ENCODE assay signal across 27 cellular contexts in the genomic region with DNA sequence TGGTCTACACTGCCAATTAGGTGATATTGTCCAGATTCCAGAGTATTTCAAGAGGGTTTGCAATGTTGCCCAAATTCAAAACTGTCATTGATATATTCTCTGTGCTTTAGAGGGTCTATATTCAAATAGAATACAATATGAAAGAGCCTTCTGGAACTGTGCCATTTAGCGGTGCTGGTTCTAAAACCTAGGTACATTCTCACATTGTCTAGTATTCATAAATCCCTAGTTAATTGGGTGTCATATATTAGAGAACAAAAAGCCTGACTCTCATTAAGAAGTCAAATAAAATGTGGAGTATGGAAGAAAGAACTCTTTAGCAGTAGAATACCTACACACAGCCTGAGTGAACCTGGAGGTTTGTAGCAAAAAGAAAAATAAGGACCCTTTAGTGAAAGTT.
"Had no signal": no experiment of that assay in that cellular context is flagged by ENCODE, and none has a peak within 500 bp of the region (broad histone marks: within the 10 kb centered on the region; RNA-seq: fewer than 3 reads in every experiment).

No MANE protein-coding gene starts in this region.

- DNase-seq: Kasumi-1, KG1, MG63, NCI-H1048, NCI-H1092 treated with DMSO at 0.1 percent for 48 hours, NCI-H1417, NCI-H1436, NCI-H146, NCI-H1694, NCI-H187, NCI-H1930, NCI-H2029 treated with DMSO at 0.1 percent for 48 hours, NCI-H2081 treated with DMSO at 0.1 percent for 48 hours, NCI-H2107, NCI-H2171, NCI-H226, NCI-H446 treated with DMSO at 0.1 percent for 48 hours, NCI-H510A, NCI-H524, NCI-H526, NCI-H774, PC-9, Right ventricle myocardium superior, SHP77 treated with DMSO at 0.1 percent for 48 hours, SK-N-SH, SW 1271, T-helper 1 cell had no signal
